1 cellular context compared by ENCODE assay signal in genomic region chr11:67996622-67997459, GRCh38.
TF ChIP-seq lines count a peak whose summit lies in the region.

No MANE protein-coding gene starts in this region.

TF ChIP-seq in WTC11, 78 proteins besides CTCF, POLR2A, EP300 and RAD21 (continued from another document):
- TF ChIP-seq ARID4B (CRISPR knock-in tag; IDR thresholded peaks at IDR 0.05; ENCODE audit: borderline replicate concordance) (peak; percentile 22; the same call in 1 of the 2 replicates), FOXP1 (CRISPR knock-in tag; IDR thresholded peaks at IDR 0.05; ENCODE audit: borderline replicate concordance) (0 out of 2 replicates have a peak, but pooled peaks have one; percentile 40), IRF1 (CRISPR knock-in tag; IDR thresholded peaks at IDR 0.05) (no peak)
TF ChIP-seq in WTC11: peak in this region for 13.
